In the genomic region with DNA sequence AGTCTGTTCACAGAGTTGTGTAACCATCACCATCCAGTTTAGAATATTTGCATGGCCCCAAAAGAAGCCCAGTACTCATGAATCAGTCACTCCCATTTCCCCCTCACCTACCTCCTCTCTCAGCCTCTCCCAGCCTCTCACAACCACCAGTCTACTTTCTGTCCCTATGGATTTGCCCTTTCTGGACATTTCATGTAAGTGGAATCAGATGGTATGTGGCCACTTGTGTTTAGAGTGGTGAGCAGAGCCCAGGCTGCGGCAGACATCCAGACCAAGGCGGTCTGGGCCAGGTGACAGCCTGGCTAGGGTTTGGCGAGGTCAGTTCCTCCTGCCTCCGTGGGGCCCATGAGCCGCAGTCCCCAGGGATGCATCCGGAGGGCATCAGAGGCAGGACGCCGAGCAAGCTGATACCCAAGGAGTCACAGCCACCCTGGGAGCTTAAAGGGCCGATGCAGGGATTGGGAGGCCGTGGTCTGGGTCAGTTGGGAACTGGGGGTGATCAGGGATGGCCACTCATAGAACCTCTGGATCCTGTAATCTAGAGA, we compare ENCODE assay signal across 1 cellular context.
A peak's percentile ranks its signal among the peaks of the same experiment; 100 is the strongest.
TF ChIP-seq lines count a peak whose summit lies in the region.

No MANE protein-coding gene starts in this region.

TF ChIP-seq in K562, 482 proteins besides CTCF, POLR2A, EP300 and RAD21 (continues in another document):
- TF ChIP-seq ZNF23 (CRISPR knock-in tag; IDR thresholded peaks at IDR 0.05), result no peak
- TF ChIP-seq, protein P1, sequence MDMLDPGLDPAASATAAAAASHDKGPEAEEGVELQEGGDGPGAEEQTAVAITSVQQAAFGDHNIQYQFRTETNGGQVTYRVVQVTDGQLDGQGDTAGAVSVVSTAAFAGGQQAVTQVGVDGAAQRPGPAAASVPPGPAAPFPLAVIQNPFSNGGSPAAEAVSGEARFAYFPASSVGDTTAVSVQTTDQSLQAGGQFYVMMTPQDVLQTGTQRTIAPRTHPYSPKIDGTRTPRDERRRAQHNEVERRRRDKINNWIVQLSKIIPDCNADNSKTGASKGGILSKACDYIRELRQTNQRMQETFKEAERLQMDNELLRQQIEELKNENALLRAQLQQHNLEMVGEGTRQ (CRISPR knock-in tag; IDR thresholded peaks at IDR 0.05), result peak; percentile 27; the same call in 1 of the 2 replicates
- TF ChIP-seq ZFX (CRISPR knock-in tag; IDR thresholded peaks at IDR 0.05), result no peak
- TF ChIP-seq ZNF699 (CRISPR knock-in tag; IDR thresholded peaks at IDR 0.05; ENCODE audit: insufficient replicate concordance), result peak; percentile 69
- TF ChIP-seq PHF8 (IDR thresholded peaks at IDR 0.05; ENCODE audit: borderline replicate concordance, low read length), result peak; percentile 20; the same call in 1 of the 2 replicates
- no peak for TF ChIP-seq CBX1 (IDR thresholded peaks at IDR 0.05; ENCODE audit: low read depth)
- TF ChIP-seq DIDO1 (tag; IDR thresholded peaks at IDR 0.05; ENCODE audit: low read depth), result no peak
- TF ChIP-seq ARID4B (CRISPR knock-in tag; IDR thresholded peaks at IDR 0.05), result no peak; the same call in 1 of the 2 replicates
- TF ChIP-seq ZNF830 (CRISPR knock-in tag; IDR thresholded peaks at IDR 0.05), result 0 out of 2 replicates have a peak, but pooled peaks have one; percentile 16
- TF ChIP-seq ATF7 (IDR thresholded peaks at IDR 0.05), result no peak
- TF ChIP-seq FOS (IDR thresholded peaks at IDR 0.05; ENCODE audit: extremely low read depth, insufficient read length), result no peak
- no peak for TF ChIP-seq TBL1XR1 (IDR thresholded peaks at IDR 0.05; ENCODE audit: low read length in 2 of 2)
- no peak for TF ChIP-seq SREBF2 (CRISPR knock-in tag; IDR thresholded peaks at IDR 0.05)
- TF ChIP-seq, protein P2, sequence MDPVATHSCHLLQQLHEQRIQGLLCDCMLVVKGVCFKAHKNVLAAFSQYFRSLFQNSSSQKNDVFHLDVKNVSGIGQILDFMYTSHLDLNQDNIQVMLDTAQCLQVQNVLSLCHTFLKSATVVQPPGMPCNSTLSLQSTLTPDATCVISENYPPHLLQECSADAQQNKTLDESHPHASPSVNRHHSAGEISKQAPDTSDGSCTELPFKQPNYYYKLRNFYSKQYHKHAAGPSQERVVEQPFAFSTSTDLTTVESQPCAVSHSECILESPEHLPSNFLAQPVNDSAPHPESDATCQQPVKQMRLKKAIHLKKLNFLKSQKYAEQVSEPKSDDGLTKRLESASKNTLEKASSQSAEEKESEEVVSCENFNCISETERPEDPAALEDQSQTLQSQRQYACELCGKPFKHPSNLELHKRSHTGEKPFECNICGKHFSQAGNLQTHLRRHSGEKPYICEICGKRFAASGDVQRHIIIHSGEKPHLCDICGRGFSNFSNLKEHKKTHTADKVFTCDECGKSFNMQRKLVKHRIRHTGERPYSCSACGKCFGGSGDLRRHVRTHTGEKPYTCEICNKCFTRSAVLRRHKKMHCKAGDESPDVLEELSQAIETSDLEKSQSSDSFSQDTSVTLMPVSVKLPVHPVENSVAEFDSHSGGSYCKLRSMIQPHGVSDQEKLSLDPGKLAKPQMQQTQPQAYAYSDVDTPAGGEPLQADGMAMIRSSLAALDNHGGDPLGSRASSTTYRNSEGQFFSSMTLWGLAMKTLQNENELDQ (CRISPR knock-in tag; IDR thresholded peaks at IDR 0.05; ENCODE audit: borderline replicate concordance), result no peak
- TF ChIP-seq FOXP1 (CRISPR knock-in tag; IDR thresholded peaks at IDR 0.05), result 0 out of 2 replicates have a peak, but pooled peaks have one; percentile 14
- no peak for TF ChIP-seq ZNF512 (tag; IDR thresholded peaks at IDR 0.05)
- TF ChIP-seq, protein P3, sequence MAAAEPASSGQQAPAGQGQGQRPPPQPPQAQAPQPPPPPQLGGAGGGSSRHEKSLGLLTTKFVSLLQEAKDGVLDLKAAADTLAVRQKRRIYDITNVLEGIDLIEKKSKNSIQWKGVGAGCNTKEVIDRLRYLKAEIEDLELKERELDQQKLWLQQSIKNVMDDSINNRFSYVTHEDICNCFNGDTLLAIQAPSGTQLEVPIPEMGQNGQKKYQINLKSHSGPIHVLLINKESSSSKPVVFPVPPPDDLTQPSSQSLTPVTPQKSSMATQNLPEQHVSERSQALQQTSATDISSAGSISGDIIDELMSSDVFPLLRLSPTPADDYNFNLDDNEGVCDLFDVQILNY (CRISPR knock-in tag; IDR thresholded peaks at IDR 0.05), result 0 out of 2 replicates have a peak, but pooled peaks have one; percentile 53
- TF ChIP-seq TEAD4 (IDR thresholded peaks at IDR 0.05; ENCODE audit: low read length), result no peak
- TF ChIP-seq TEAD4 (CRISPR knock-in tag; IDR thresholded peaks at IDR 0.05; ENCODE audit: borderline replicate concordance), result peak; percentile 91
- 0 out of 2 replicates have a peak, but pooled peaks have one; percentile 6 for TF ChIP-seq ZBTB17 (CRISPR knock-in tag; IDR thresholded peaks at IDR 0.05)
- no peak for TF ChIP-seq EWSR1 (IDR thresholded peaks at IDR 0.05; ENCODE audit: borderline replicate concordance, low read depth, partially characterized antibody)
- no peak for TF ChIP-seq MTF1 (CRISPR knock-in tag; IDR thresholded peaks at IDR 0.05; ENCODE audit: borderline replicate concordance)
- TF ChIP-seq ZFP1 (CRISPR knock-in tag; IDR thresholded peaks at IDR 0.05), result no peak; the same call in 1 of the 2 replicates
- TF ChIP-seq ZNF274 (IDR thresholded peaks at IDR 0.05; ENCODE audit: borderline replicate concordance, low read depth, low read length), result no peak
- TF ChIP-seq, protein P4, sequence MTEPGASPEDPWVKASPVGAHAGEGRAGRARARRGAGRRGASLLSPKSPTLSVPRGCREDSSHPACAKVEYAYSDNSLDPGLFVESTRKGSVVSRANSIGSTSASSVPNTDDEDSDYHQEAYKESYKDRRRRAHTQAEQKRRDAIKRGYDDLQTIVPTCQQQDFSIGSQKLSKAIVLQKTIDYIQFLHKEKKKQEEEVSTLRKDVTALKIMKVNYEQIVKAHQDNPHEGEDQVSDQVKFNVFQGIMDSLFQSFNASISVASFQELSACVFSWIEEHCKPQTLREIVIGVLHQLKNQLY (CRISPR knock-in tag; conservative IDR thresholded peaks at IDR 0.05), result no peak
- TF ChIP-seq RREB1 (CRISPR knock-in tag; IDR thresholded peaks at IDR 0.05), result peak; percentile 48; the same call in 1 of the 2 replicates
- no peak for TF ChIP-seq PRMT5 (CRISPR knock-in tag; IDR thresholded peaks at IDR 0.05)
- TF ChIP-seq BACH1 (tag; IDR thresholded peaks at IDR 0.05), result no peak
- TF ChIP-seq CHAMP1 (IDR thresholded peaks at IDR 0.05), result no peak
- TF ChIP-seq GABPA (tag; conservative IDR thresholded peaks at IDR 0.05; ENCODE audit: low read depth), result no peak
- TF ChIP-seq, protein P5, sequence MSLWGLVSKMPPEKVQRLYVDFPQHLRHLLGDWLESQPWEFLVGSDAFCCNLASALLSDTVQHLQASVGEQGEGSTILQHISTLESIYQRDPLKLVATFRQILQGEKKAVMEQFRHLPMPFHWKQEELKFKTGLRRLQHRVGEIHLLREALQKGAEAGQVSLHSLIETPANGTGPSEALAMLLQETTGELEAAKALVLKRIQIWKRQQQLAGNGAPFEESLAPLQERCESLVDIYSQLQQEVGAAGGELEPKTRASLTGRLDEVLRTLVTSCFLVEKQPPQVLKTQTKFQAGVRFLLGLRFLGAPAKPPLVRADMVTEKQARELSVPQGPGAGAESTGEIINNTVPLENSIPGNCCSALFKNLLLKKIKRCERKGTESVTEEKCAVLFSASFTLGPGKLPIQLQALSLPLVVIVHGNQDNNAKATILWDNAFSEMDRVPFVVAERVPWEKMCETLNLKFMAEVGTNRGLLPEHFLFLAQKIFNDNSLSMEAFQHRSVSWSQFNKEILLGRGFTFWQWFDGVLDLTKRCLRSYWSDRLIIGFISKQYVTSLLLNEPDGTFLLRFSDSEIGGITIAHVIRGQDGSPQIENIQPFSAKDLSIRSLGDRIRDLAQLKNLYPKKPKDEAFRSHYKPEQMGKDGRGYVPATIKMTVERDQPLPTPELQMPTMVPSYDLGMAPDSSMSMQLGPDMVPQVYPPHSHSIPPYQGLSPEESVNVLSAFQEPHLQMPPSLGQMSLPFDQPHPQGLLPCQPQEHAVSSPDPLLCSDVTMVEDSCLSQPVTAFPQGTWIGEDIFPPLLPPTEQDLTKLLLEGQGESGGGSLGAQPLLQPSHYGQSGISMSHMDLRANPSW (CRISPR knock-in tag; IDR thresholded peaks at IDR 0.05), result no peak; the same call in 1 of the 2 replicates
- no peak for TF ChIP-seq ZC3H8 (IDR thresholded peaks at IDR 0.05)
